In the genomic region with DNA sequence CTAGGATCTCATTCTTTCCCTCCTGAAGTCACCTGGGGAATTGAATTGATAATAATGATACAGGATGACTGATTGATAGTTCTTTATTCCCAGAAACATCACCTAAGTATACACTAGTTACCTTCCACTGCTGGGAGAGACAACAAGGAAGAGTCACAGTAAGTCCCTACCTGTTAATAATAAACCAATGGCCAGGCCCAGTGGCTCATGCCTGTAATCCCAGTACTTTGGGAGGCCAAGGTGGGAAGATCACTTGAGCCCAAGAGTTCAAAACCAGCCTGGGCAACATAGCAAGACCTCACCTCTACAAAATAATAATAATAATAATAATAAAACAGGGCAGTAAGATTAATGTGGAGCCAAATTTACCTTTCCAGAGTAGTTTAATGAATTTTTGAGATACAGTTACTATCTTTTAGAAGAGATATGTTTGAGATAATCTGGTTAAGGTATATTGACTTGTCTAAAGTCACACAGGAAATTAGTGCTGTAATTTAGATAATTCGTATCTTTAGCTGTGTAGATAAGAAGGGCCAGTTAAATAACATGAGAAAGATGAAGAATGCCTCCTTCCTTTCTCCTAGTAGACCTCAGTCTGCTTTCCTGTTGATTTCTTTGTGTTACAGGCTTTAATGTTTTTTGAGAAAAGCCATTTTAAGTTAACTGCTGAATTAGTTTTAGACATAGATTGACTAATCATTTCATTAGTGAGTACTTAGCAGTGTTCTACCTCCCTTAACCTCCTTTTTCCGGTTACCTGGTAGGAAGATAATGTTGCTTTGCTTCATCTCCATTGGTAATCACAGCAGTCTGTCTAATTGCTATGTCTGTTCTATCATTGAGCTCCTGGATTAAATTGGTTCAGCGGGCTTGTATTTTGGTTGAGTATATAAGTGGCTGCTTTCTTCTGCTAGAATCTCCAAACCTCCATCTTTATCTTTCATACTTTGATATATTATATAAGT, we compare ENCODE assay signal across 15 cellular contexts. TPM values are rescaled to one million over a fixed set of nuclear protein-coding genes. Genes with fewer than 3 reads are reported as not detected.
DNase-seq lines count a peak whose midpoint lies in the region; ATAC-seq and TF ChIP-seq lines count a peak whose summit lies in the region.
"Had no signal": no experiment of that assay in that cellular context is flagged by ENCODE, and none has a peak within 500 bp of the region (broad histone marks: within the 10 kb centered on the region; RNA-seq: fewer than 3 reads in every experiment).

No MANE protein-coding gene starts in this region.

- peaks cover 20 to 39% of the 10 kb centered on the region in 2 donors for H3K36me3 Mint-ChIP-seq in activated T-cell treated with anti-CD3 and anti-CD28 coated beads, Interleukin-2, amount 50 U/mL, for 72 hours (ENCODE audit: insufficient read depth in 2 of 2)

- H3K27me3 ChIP-seq in muscle layer of duodenum (ENCODE audit: low read depth, low read length) (no peaks in the 10 kb centered on the region), upper lobe of left lung (no peaks in the 10 kb centered on the region)
- H3K27me3 ChIP-seq: foreskin keratinocyte had no signal

- TF ChIP-seq CTCF in upper lobe of left lung (IDR thresholded peaks at IDR 0.05) (no peak), GM13977 (IDR thresholded peaks at IDR 0.05; ENCODE audit: extremely low read depth, insufficient read depth, missing control alignments) (no peak)

- ATAC-seq in activated T-cell treated with anti-CD3 and anti-CD28 coated beads, Interleukin-2, amount 50 U/mL, for 72 hours (replicated peaks in 1 of 2): no peak
- ATAC-seq in upper lobe of left lung (ENCODE audit: low FRiP score in 2 of 2) (no peak), HG02798 (IDR thresholded peaks at IDR 0.05; ENCODE audit: poor library complexity, unreplicated experiment) (no peak)
- ATAC-seq: foreskin keratinocyte had no signal

- H3K36me3 ChIP-seq in muscle layer of duodenum (ENCODE audit: control insufficient read depth in 1 of 2, insufficient read depth in 2 of 2, low read length in 2 of 2) (no peaks in the 10 kb centered on the region), upper lobe of left lung (no peaks in the 10 kb centered on the region)

- peaks cover 0 to 2% of the 10 kb centered on the region in 2 donors for H3K9me3 Mint-ChIP-seq in activated T-cell treated with anti-CD3 and anti-CD28 coated beads, Interleukin-2, amount 50 U/mL, for 72 hours

- H3K4me1 ChIP-seq in muscle layer of duodenum (ENCODE audit: control insufficient read depth in 1 of 2, insufficient read depth in 2 of 2, low read length in 2 of 2): peaks cover 10 to 17% of the 10 kb centered on the region in 2 donors
- H3K4me1 ChIP-seq in upper lobe of left lung: peaks cover 24 to 66% (median 45%) of the 10 kb centered on the region in 4 donors
- H3K4me1 ChIP-seq: foreskin keratinocyte had no signal

- peak overlapping the region in 1 of 2 donors; percentile 11 for H3K4me3 ChIP-seq in muscle layer of duodenum (ENCODE audit: low read depth in 1 of 2, low read length in 2 of 2)
- H3K4me3 ChIP-seq in upper lobe of left lung: no peak overlapping the region

- H3K4me1 Mint-ChIP-seq in activated T-cell treated with anti-CD3 and anti-CD28 coated beads, Interleukin-2, amount 50 U/mL, for 72 hours (ENCODE audit: low read depth): peaks cover 96% of the 10 kb centered on the region

- peak overlapping the region; percentile 63 for H3K27ac ChIP-seq in caudate nucleus (ENCODE audit: low read depth, low read length)
- peak overlapping the region; percentile 75 for H3K27ac ChIP-seq in muscle layer of duodenum (ENCODE audit: low read length)
- H3K27ac ChIP-seq in upper lobe of left lung: peak overlapping the region; percentile 78 to 93 (median 90)
- H3K27ac ChIP-seq: foreskin keratinocyte, KMS-11 had no signal

- intact Hi-C loops in posterior vena cava (cut with DNase I): no loop called here

- H3K27ac Mint-ChIP-seq in activated T-cell treated with anti-CD3 and anti-CD28 coated beads, Interleukin-2, amount 50 U/mL, for 72 hours: peak overlapping the region; percentile 100

- WGBS in upper lobe of left lung, 2 donors: 83 to 89% methylated on average over 3 of the region's 3 CpGs

- TF ChIP-seq EP300 in upper lobe of left lung (IDR thresholded peaks at IDR 0.05): no peak

- no peaks in the 10 kb centered on the region for H3K27me3 Mint-ChIP-seq in activated T-cell treated with anti-CD3 and anti-CD28 coated beads, Interleukin-2, amount 50 U/mL, for 72 hours (ENCODE audit: low read depth)

- DNase-seq in activated T-cell treated with anti-CD3 and anti-CD28 coated beads, Interleukin-2, amount 50 U/mL, for 72 hours: no peak
- DNase-seq in activated T-cell treated with anti-CD3 and anti-CD28 coated beads for 4 hours: no peak
- no peak for DNase-seq in caudate nucleus (lab: John Stamatoyannopoulos, UW)
- DNase-seq in upper lobe of left lung: no peak
- no peak for DNase-seq in posterior vena cava (ENCODE audit: low spot score)
- DNase-seq in GM13977 (ENCODE audit: low spot score): no peak
- DNase-seq: activated CD8-positive, alpha-beta memory T cell treated with anti-CD3 and anti-CD28 coated beads, Interleukin-2, amount 50 U/mL, for 48 hours; cerebellar nuclear complex; foreskin keratinocyte; mammary epithelial cell; NCI-H187 treated with DMSO at 0.1 percent for 48 hours; NK-92 treated with Interleukin-12 subunit alpha and Interleukin-12 subunit beta, amount 100 ng/mL, for 24 hours had no signal

- no peak for TF ChIP-seq POLR2A in upper lobe of left lung (IDR thresholded peaks at IDR 0.05)

- no peaks in the 10 kb centered on the region for H3K9me3 ChIP-seq in muscle layer of duodenum (ENCODE audit: control insufficient read depth in 1 of 2, low read length in 2 of 2)
- H3K9me3 ChIP-seq in upper lobe of left lung: no peaks in the 10 kb centered on the region

- in situ Hi-C loops in GM13977 (cut with MboI; ENCODE audit: low pct_unique_long_range_greater_than_20kb, low sequenced_read_pairs, unreplicated experiment): no loop called here

- H3K4me3 Mint-ChIP-seq in activated T-cell treated with anti-CD3 and anti-CD28 coated beads, Interleukin-2, amount 50 U/mL, for 72 hours: peak overlapping the region; percentile 71 to 93

RNA-seq across cellular contexts. Expression of a gene that starts 22.0 kb away (rescaled TPM):
- total RNA-seq in activated T-cell treated with anti-CD3 and anti-CD28 coated beads, Interleukin-2, amount 50 U/mL, for 72 hours: 100 to 1,000 TPM; 487 to 586 TPM
- total RNA-seq in upper lobe of left lung (10 to 100 TPM; 68.7 to 95.3 (median 72.2) TPM), posterior vena cava (10 to 100 TPM; 26.0 to 44.8 TPM)

RNA-seq across cellular contexts. Expression of a gene that starts 54.8 kb away (rescaled TPM):
- total RNA-seq in activated T-cell treated with anti-CD3 and anti-CD28 coated beads, Interleukin-2, amount 50 U/mL, for 72 hours: 1 to 10 TPM; 7.4 to 7.9 TPM
- total RNA-seq in upper lobe of left lung (1 to 10 TPM in 3 of 6 donors, under 1 TPM in 1, not detected in 2; 0.76 to 1.7 (median 1.4) TPM), posterior vena cava (1 to 10 TPM; 1.6 to 2.6 TPM)

Comparison
In these comparisons a context has a peak if more than half of its experiments do, and no peak if none do; other contexts are left out.
1. RNA of a gene that starts 22.0 kb away (total RNA-seq): 487 to 586 TPM in activated T-cell treated with anti-CD3 and anti-CD28 coated beads, Interleukin-2, amount 50 U/mL, for 72 hours; 68.7 to 95.3 TPM in upper lobe of left lung and 26.0 to 44.8 TPM in posterior vena cava; every median in the first group is over 4 times any median in the second.
2. Peak in every context shown above with its lines, with median percentiles within 50 percentile points of each other: H3K27ac ChIP-seq.